ENCODE assay signal across 1 cellular context in the genomic region with DNA sequence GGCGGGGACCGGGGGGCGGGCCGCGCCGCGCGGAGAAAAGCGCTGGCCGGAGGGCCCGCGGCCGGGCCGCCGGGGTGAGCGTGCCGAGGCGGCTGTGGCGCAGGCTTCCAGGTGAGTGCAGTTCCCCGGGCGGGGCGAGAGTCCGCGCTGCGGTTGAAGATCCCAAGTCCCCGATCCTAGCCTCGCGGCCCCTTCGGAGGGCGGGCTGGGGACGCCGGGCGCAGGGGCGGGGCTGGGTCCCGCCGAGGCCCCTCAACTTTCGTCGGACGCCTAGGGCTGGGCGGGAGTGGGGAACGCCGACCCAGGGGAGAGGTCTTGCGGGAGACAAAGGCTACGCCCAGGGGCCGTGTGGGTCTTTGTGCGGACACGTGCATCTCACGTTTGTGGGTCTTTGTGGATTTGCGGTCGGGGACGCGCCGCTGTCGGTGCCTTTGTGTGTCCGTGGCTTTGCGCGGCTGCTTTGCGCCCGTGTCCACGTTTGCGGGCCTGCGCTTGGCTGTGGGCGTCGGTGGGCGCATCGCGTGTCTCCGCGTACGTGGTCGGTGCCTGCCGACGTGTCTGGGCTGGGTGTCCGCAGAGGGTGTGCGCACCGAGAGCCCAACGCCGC.
A peak's percentile ranks its signal among the peaks of the same experiment; 100 is the strongest.
TF ChIP-seq lines count a peak whose summit lies in the region.

A gene with protein sequence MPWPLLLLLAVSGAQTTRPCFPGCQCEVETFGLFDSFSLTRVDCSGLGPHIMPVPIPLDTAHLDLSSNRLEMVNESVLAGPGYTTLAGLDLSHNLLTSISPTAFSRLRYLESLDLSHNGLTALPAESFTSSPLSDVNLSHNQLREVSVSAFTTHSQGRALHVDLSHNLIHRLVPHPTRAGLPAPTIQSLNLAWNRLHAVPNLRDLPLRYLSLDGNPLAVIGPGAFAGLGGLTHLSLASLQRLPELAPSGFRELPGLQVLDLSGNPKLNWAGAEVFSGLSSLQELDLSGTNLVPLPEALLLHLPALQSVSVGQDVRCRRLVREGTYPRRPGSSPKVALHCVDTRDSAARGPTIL (plus strand): TSS at position 63 of the 607 bp plus-strand sequence. CDS start 12,261 bp downstream, outside the sequence.

TF ChIP-seq in HepG2, 621 proteins besides CTCF, POLR2A, EP300 and RAD21 (continued from another document and continues in another):
- TF ChIP-seq SAFB2 (CRISPR knock-in tag; IDR thresholded peaks at IDR 0.05; ENCODE audit: borderline replicate concordance, low read depth), result peak; percentile 28; the same call in 1 of the 2 replicates
- no peak for TF ChIP-seq ZKSCAN1 (IDR thresholded peaks at IDR 0.05; ENCODE audit: low read length)
- TF ChIP-seq XRCC5 (optimal IDR thresholded peaks at IDR 0.05; ENCODE audit: low read length), result no peak
- 0 out of 2 replicates have a peak, but pooled peaks have one; percentile 4 for TF ChIP-seq RXRA (CRISPR knock-in tag; IDR thresholded peaks at IDR 0.05)
- TF ChIP-seq TGIF2 (CRISPR knock-in tag; IDR thresholded peaks at IDR 0.05), result no peak
- no peak for TF ChIP-seq TAF1 (CRISPR knock-in tag; IDR thresholded peaks at IDR 0.05)
- TF ChIP-seq, protein P1, sequence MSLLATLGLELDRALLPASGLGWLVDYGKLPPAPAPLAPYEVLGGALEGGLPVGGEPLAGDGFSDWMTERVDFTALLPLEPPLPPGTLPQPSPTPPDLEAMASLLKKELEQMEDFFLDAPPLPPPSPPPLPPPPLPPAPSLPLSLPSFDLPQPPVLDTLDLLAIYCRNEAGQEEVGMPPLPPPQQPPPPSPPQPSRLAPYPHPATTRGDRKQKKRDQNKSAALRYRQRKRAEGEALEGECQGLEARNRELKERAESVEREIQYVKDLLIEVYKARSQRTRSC (CRISPR knock-in tag; IDR thresholded peaks at IDR 0.05; ENCODE audit: low read depth), result no peak
- TF ChIP-seq ZNF343 (CRISPR knock-in tag; IDR thresholded peaks at IDR 0.05), result no peak
- no peak for TF ChIP-seq ARID2 (CRISPR knock-in tag; IDR thresholded peaks at IDR 0.05; ENCODE audit: borderline replicate concordance)
- no peak for TF ChIP-seq MED13 (CRISPR knock-in tag; IDR thresholded peaks at IDR 0.05)
- peak; percentile 1; the same call in 1 of the 2 replicates for TF ChIP-seq ZC3H13 (CRISPR knock-in tag; IDR thresholded peaks at IDR 0.05)
- TF ChIP-seq TEAD2 (CRISPR knock-in tag; IDR thresholded peaks at IDR 0.05), result peak; percentile 84; the same call in 1 of the 2 replicates
- TF ChIP-seq MLLT10 (CRISPR knock-in tag; IDR thresholded peaks at IDR 0.05), result 0 out of 2 replicates have a peak, but pooled peaks have one; percentile 44
- TF ChIP-seq HNRNPH1 (optimal IDR thresholded peaks at IDR 0.05; ENCODE audit: low read depth, low read length), result no peak
- no peak for TF ChIP-seq FIP1L1 (IDR thresholded peaks at IDR 0.05; ENCODE audit: borderline replicate concordance, insufficient read depth, low read depth, low read length)
- TF ChIP-seq SPEN (CRISPR knock-in tag; IDR thresholded peaks at IDR 0.05; ENCODE audit: low read depth), result peak; percentile 14
- no peak for TF ChIP-seq PRPF4 (IDR thresholded peaks at IDR 0.05; ENCODE audit: low read depth, low read length, poor library complexity, severe bottlenecking)
- TF ChIP-seq ZNF543 (CRISPR knock-in tag; IDR thresholded peaks at IDR 0.05), result no peak
- no peak for TF ChIP-seq ZNF605 (CRISPR knock-in tag; IDR thresholded peaks at IDR 0.05)
- TF ChIP-seq AGO2 (optimal IDR thresholded peaks at IDR 0.05; ENCODE audit: low read depth, low read length), result peak; percentile 79
- no peak for TF ChIP-seq ZNF841 (CRISPR knock-in tag; IDR thresholded peaks at IDR 0.05; ENCODE audit: borderline replicate concordance)
- TF ChIP-seq ZNF562 (CRISPR knock-in tag; IDR thresholded peaks at IDR 0.05; ENCODE audit: borderline replicate concordance), result no peak
- TF ChIP-seq, protein P2, sequence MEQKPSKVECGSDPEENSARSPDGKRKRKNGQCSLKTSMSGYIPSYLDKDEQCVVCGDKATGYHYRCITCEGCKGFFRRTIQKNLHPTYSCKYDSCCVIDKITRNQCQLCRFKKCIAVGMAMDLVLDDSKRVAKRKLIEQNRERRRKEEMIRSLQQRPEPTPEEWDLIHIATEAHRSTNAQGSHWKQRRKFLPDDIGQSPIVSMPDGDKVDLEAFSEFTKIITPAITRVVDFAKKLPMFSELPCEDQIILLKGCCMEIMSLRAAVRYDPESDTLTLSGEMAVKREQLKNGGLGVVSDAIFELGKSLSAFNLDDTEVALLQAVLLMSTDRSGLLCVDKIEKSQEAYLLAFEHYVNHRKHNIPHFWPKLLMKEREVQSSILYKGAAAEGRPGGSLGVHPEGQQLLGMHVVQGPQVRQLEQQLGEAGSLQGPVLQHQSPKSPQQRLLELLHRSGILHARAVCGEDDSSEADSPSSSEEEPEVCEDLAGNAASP (CRISPR knock-in tag; IDR thresholded peaks at IDR 0.05; ENCODE audit: borderline replicate concordance), result no peak; the same call in 1 of the 2 replicates
- TF ChIP-seq, protein P3, sequence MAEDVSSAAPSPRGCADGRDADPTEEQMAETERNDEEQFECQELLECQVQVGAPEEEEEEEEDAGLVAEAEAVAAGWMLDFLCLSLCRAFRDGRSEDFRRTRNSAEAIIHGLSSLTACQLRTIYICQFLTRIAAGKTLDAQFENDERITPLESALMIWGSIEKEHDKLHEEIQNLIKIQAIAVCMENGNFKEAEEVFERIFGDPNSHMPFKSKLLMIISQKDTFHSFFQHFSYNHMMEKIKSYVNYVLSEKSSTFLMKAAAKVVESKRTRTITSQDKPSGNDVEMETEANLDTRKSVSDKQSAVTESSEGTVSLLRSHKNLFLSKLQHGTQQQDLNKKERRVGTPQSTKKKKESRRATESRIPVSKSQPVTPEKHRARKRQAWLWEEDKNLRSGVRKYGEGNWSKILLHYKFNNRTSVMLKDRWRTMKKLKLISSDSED (CRISPR knock-in tag; IDR thresholded peaks at IDR 0.05), result no peak
- TF ChIP-seq THYN1 (CRISPR knock-in tag; IDR thresholded peaks at IDR 0.05; ENCODE audit: borderline replicate concordance, low read depth), result no peak
- TF ChIP-seq, protein P4, sequence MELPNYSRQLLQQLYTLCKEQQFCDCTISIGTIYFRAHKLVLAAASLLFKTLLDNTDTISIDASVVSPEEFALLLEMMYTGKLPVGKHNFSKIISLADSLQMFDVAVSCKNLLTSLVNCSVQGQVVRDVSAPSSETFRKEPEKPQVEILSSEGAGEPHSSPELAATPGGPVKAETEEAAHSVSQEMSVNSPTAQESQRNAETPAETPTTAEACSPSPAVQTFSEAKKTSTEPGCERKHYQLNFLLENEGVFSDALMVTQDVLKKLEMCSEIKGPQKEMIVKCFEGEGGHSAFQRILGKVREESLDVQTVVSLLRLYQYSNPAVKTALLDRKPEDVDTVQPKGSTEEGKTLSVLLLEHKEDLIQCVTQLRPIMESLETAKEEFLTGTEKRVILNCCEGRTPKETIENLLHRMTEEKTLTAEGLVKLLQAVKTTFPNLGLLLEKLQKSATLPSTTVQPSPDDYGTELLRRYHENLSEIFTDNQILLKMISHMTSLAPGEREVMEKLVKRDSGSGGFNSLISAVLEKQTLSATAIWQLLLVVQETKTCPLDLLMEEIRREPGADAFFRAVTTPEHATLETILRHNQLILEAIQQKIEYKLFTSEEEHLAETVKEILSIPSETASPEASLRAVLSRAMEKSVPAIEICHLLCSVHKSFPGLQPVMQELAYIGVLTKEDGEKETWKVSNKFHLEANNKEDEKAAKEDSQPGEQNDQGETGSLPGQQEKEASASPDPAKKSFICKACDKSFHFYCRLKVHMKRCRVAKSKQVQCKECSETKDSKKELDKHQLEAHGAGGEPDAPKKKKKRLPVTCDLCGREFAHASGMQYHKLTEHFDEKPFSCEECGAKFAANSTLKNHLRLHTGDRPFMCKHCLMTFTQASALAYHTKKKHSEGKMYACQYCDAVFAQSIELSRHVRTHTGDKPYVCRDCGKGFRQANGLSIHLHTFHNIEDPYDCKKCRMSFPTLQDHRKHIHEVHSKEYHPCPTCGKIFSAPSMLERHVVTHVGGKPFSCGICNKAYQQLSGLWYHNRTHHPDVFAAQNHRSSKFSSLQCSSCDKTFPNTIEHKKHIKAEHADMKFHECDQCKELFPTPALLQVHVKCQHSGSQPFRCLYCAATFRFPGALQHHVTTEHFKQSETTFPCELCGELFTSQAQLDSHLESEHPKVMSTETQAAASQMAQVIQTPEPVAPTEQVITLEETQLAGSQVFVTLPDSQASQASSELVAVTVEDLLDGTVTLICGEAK (IDR thresholded peaks at IDR 0.05), result no peak
- TF ChIP-seq, protein P4 (CRISPR knock-in tag; IDR thresholded peaks at IDR 0.05), result no peak
- 0 out of 2 replicates have a peak, but pooled peaks have one; percentile 8 for TF ChIP-seq KLF9 (CRISPR knock-in tag; IDR thresholded peaks at IDR 0.05; ENCODE audit: low read depth)
- TF ChIP-seq ZNF441 (CRISPR knock-in tag; IDR thresholded peaks at IDR 0.05; ENCODE audit: borderline replicate concordance), result no peak
- TF ChIP-seq, protein P5, sequence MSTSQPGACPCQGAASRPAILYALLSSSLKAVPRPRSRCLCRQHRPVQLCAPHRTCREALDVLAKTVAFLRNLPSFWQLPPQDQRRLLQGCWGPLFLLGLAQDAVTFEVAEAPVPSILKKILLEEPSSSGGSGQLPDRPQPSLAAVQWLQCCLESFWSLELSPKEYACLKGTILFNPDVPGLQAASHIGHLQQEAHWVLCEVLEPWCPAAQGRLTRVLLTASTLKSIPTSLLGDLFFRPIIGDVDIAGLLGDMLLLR (CRISPR knock-in tag; IDR thresholded peaks at IDR 0.05), result peak; percentile 69; the same call in 1 of the 2 replicates
- TF ChIP-seq ZNF552 (CRISPR knock-in tag; IDR thresholded peaks at IDR 0.05; ENCODE audit: borderline replicate concordance), result no peak
- TF ChIP-seq, protein P6, sequence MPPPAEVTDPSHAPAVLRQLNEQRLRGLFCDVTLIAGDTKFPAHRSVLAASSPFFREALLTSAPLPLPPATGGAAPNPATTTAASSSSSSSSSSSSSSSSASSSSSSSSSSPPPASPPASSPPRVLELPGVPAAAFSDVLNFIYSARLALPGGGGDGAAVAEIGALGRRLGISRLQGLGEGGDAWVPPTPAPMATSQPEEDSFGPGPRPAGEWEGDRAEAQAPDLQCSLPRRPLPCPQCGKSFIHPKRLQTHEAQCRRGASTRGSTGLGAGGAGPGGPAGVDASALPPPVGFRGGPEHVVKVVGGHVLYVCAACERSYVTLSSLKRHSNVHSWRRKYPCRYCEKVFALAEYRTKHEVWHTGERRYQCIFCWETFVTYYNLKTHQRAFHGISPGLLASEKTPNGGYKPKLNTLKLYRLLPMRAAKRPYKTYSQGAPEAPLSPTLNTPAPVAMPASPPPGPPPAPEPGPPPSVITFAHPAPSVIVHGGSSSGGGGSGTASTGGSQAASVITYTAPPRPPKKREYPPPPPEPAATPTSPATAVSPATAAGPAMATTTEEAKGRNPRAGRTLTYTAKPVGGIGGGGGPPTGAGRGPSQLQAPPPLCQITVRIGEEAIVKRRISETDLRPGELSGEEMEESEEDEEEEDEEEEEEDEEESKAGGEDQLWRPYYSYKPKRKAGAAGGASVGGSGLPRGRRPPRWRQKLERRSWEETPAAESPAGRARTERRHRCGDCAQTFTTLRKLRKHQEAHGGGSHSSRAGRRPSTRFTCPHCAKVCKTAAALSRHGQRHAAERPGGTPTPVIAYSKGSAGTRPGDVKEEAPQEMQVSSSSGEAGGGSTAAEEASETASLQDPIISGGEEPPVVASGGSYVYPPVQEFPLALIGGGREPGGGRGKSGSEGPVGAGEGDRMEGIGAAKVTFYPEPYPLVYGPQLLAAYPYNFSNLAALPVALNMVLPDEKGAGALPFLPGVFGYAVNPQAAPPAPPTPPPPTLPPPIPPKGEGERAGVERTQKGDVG (CRISPR knock-in tag; IDR thresholded peaks at IDR 0.05; ENCODE audit: borderline replicate concordance), result no peak
- TF ChIP-seq, protein P7, sequence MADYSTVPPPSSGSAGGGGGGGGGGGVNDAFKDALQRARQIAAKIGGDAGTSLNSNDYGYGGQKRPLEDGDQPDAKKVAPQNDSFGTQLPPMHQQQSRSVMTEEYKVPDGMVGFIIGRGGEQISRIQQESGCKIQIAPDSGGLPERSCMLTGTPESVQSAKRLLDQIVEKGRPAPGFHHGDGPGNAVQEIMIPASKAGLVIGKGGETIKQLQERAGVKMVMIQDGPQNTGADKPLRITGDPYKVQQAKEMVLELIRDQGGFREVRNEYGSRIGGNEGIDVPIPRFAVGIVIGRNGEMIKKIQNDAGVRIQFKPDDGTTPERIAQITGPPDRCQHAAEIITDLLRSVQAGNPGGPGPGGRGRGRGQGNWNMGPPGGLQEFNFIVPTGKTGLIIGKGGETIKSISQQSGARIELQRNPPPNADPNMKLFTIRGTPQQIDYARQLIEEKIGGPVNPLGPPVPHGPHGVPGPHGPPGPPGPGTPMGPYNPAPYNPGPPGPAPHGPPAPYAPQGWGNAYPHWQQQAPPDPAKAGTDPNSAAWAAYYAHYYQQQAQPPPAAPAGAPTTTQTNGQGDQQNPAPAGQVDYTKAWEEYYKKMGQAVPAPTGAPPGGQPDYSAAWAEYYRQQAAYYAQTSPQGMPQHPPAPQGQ (CRISPR knock-in tag; IDR thresholded peaks at IDR 0.05; ENCODE audit: borderline replicate concordance), result no peak
- TF ChIP-seq ZNF101 (CRISPR knock-in tag; IDR thresholded peaks at IDR 0.05; ENCODE audit: borderline replicate concordance, low read depth), result no peak
- TF ChIP-seq, protein P8, sequence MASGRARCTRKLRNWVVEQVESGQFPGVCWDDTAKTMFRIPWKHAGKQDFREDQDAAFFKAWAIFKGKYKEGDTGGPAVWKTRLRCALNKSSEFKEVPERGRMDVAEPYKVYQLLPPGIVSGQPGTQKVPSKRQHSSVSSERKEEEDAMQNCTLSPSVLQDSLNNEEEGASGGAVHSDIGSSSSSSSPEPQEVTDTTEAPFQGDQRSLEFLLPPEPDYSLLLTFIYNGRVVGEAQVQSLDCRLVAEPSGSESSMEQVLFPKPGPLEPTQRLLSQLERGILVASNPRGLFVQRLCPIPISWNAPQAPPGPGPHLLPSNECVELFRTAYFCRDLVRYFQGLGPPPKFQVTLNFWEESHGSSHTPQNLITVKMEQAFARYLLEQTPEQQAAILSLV (CRISPR knock-in tag; IDR thresholded peaks at IDR 0.05; ENCODE audit: borderline replicate concordance), result 0 out of 2 replicates have a peak, but pooled peaks have one; percentile 19
- TF ChIP-seq ZNF879 (CRISPR knock-in tag; IDR thresholded peaks at IDR 0.05), result no peak
